ENCODE assay signal across 10 cellular contexts in the genomic region with DNA sequence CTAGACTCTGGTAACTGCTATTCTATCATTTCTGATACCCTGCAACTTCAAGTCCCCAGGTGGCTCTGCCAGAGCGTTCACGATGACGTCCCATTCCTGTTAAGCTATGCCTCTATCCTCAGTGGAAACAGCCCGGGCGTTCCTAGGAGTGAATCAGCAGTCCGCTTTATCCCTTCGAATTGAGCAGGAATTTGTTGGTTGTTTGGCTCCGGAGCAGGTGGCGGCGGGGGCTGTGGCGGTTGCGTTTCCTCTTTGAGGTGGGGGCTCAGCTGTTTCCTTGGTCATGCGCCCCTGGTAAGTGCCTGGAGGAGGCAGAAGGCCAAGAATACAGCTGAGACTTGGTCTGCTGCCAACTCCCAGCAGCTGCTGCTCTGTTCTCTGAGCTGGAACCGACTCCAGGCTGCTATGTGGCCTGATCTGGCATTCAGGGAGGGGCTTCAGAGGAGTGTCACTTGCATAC. TPM values are rescaled to one million over a fixed set of nuclear protein-coding genes. Genes with fewer than 3 reads are reported as not detected.
DNase-seq lines count a peak whose midpoint lies in the region; ATAC-seq and TF ChIP-seq lines count a peak whose summit lies in the region.
"Had no signal": no experiment of that assay in that cellular context is flagged by ENCODE, and none has a peak within 500 bp of the region (broad histone marks: within the 10 kb centered on the region; RNA-seq: fewer than 3 reads in every experiment).

No MANE protein-coding gene starts in this region.

- no peaks in the 10 kb centered on the region for H3K9me3 ChIP-seq in aorta (ENCODE audit: control insufficient read depth, low read length)

- H3K4me1 Mint-ChIP-seq in natural killer cell: no peaks in the 10 kb centered on the region

- DNase-seq in AG20443 (ENCODE audit: low spot score) (peak; percentile 9), H4 (ENCODE audit: low spot score) (peak; percentile 6), NCI-H1694 (lab: John Stamatoyannopoulos, UW) (peak; percentile 82), astrocyte of the spinal cord (ENCODE audit: low read depth, low spot score) (peak; percentile 90), left kidney (ENCODE audit: low read depth, low spot score) (peak; percentile 97), aorta (peak; percentile 46 to 74), NOMO-1 (lab: John Stamatoyannopoulos, UW; ENCODE audit: unreplicated experiment in 2 of 2) (no peak), natural killer cell (no peak)

- 1 to 2% methylated on average over 14 of the region's 14 CpGs for WGBS in aorta, 2 donors

- in situ Hi-C loops in astrocyte of the spinal cord (cut with HindIII; ENCODE audit: low sequenced_read_pairs): no loop called here

- H3K27me3 ChIP-seq in aorta (ENCODE audit: control insufficient read depth in 1 of 2, insufficient read depth in 2 of 2, low read length in 1 of 2): no peaks in the 10 kb centered on the region

- no peak overlapping the region for H3K4me3 ChIP-seq in astrocyte of the spinal cord (ENCODE audit: low read depth, low read length)
- no peak overlapping the region for H3K4me3 ChIP-seq in aorta (ENCODE audit: low read length in 2 of 2)

- no peak for ATAC-seq in aorta (ENCODE audit: low FRiP score)
- no peak for ATAC-seq in natural killer cell

- H3K36me3 Mint-ChIP-seq in natural killer cell: no peaks in the 10 kb centered on the region

- no peak overlapping the region for H3K27ac ChIP-seq in aorta (ENCODE audit: low read depth in 1 of 2, low read length in 2 of 2)

- TF ChIP-seq CTCF in astrocyte of the spinal cord (IDR thresholded peaks at IDR 0.05; ENCODE audit: low read depth, low read length) (no peak), natural killer cell (IDR thresholded peaks at IDR 0.05) (no peak)

- H3K36me3 ChIP-seq in aorta (ENCODE audit: control insufficient read depth in 1 of 2, insufficient read depth in 2 of 2, low read length in 1 of 2): no peaks in the 10 kb centered on the region

- intact Hi-C loops in aorta (cut with DNase I): no loop called here
- intact Hi-C loops in natural killer cell (cut with micrococcal nuclease): no loop called here

- no peak overlapping the region for H3K27ac Mint-ChIP-seq in natural killer cell
- H3K27ac Mint-ChIP-seq: T-helper 1 cell treated with Interleukin-12 subunit alpha and Interleukin-12 subunit beta and Interleukin-4 antibody, amounts not matched to agents 30 μg/mL and 1 μg/mL, for 36 hours had no signal

- H3K27me3 Mint-ChIP-seq in natural killer cell (ENCODE audit: low read depth in 2 of 2): no peaks in the 10 kb centered on the region

- peaks cover 2 to 3% of the 10 kb centered on the region in 2 donors for H3K9me3 Mint-ChIP-seq in natural killer cell
- H3K9me3 Mint-ChIP-seq: T-helper 1 cell treated with Interleukin-12 subunit alpha and Interleukin-12 subunit beta and Interleukin-4 antibody, amounts not matched to agents 30 μg/mL and 1 μg/mL, for 36 hours had no signal

- no peak overlapping the region for H3K4me3 Mint-ChIP-seq in natural killer cell
- H3K4me3 Mint-ChIP-seq: T-helper 1 cell treated with Interleukin-12 subunit alpha and Interleukin-12 subunit beta and Interleukin-4 antibody, amounts not matched to agents 30 μg/mL and 1 μg/mL, for 36 hours had no signal

- H3K4me1 ChIP-seq in aorta (ENCODE audit: control insufficient read depth in 1 of 2, insufficient read depth in 2 of 2, low read length in 2 of 2): no peaks in the 10 kb centered on the region

RNA-seq across cellular contexts. Expression of a gene that starts 25.2 kb away (rescaled TPM):
- 0.41 TPM in 1 of 2 replicates, not detected in the other for total RNA-seq in H4 (2014; rRNA removed; shearing (Covaris generic))
- total RNA-seq in aorta (1 to 10 TPM; 1.8 to 3.0 TPM), natural killer cell (not detected)
- polyA plus RNA-seq in aorta: 1 to 10 TPM; 6.9 to 9.5 TPM
- polyA plus RNA-seq: BJ had no signal

Comparison
In these comparisons a context has a peak if more than half of its experiments do, and no peak if none do; other contexts are left out.
1. DNase-seq: peak in AG20443 (single experiment), H4 (single experiment), NCI-H1694 (single experiment), astrocyte of the spinal cord (single experiment), left kidney (single experiment) and aorta (2 of 2); none in NOMO-1 (0 of 2) and natural killer cell (single experiment).